ENCODE assay signal across 15 cellular contexts in genomic region chr14:22802860-22803562, GRCh38. TPM values are rescaled to one million over a fixed set of nuclear protein-coding genes. Genes with fewer than 3 reads are reported as not detected.
A peak's percentile ranks its signal among the peaks of the same experiment; 100 is the strongest.
DNase-seq lines count a peak whose midpoint lies in the region; ATAC-seq and TF ChIP-seq lines count a peak whose summit lies in the region.
"Had no signal": no experiment of that assay in that cellular context is flagged by ENCODE, and none has a peak within 500 bp of the region (broad histone marks: within the 10 kb centered on the region; RNA-seq: fewer than 3 reads in every experiment).

No MANE protein-coding gene starts in this region.

- peak overlapping the region in 1 of 8 donors; percentile 35 for H3K4me3 ChIP-seq in spleen
- H3K4me3 ChIP-seq: HAP-1, left lung had no signal

- H3K9me3 ChIP-seq in spleen, result no peaks in the 10 kb centered on the region
- H3K9me3 ChIP-seq: HAP-1, left lung had no signal

- peaks cover 2 to 91% (median 52%) of the 10 kb centered on the region in 6 donors for H3K4me1 ChIP-seq in spleen
- H3K4me1 ChIP-seq: HAP-1 had no signal

- peak; percentile 48 for ATAC-seq in GM18870 (IDR thresholded peaks at IDR 0.05; ENCODE audit: unreplicated experiment)
- ATAC-seq in GM21619 (IDR thresholded peaks at IDR 0.05; ENCODE audit: unreplicated experiment), result peak; percentile 46
- ATAC-seq in HG03280 (IDR thresholded peaks at IDR 0.05; ENCODE audit: unreplicated experiment), result peak; percentile 53
- ATAC-seq in GM19328 (IDR thresholded peaks at IDR 0.05; ENCODE audit: unreplicated experiment), result no peak
- ATAC-seq in T-cell (replicated peaks in 1 of 4), result no peak
- ATAC-seq: activated CD8-positive, alpha-beta T cell treated with anti-CD3 and anti-CD28 coated beads, Interleukin-2, amount 10 ng/mL, durations not matched to agents 7 days and 5 days; left lung; natural killer cell treated with Interleukin-12 subunit alpha and Interleukin-12 subunit beta and Interleukin-15 and Interleukin-18, amount 100 ng/mL, for 72 hours; stimulated activated naive CD8-positive, alpha-beta T cell treated with anti-CD3 and anti-CD28 coated beads, Interleukin-15, Interleukin-2, amounts not matched to agents 100 U/mL and 50 U/mL, for 24 hours had no signal

- no peak for TF ChIP-seq POLR2A in spleen (IDR thresholded peaks at IDR 0.05)

- H3K36me3 Mint-ChIP-seq in HFFc6 (ENCODE audit: low read depth) (no peaks in the 10 kb centered on the region), T-cell (no peaks in the 10 kb centered on the region)
- H3K36me3 Mint-ChIP-seq: natural killer cell treated with Interleukin-12 subunit alpha and Interleukin-12 subunit beta and Interleukin-15 and Interleukin-18, amount 100 ng/mL, for 72 hours had no signal

- H3K27ac Mint-ChIP-seq in HFFc6 (no peak overlapping the region), T-cell (no peak overlapping the region)
- H3K27ac Mint-ChIP-seq: activated CD8-positive, alpha-beta T cell treated with anti-CD3 and anti-CD28 coated beads, Interleukin-2, amount 10 ng/mL, durations not matched to agents 7 days and 5 days; natural killer cell treated with Interleukin-12 subunit alpha and Interleukin-12 subunit beta and Interleukin-15 and Interleukin-18, amount 100 ng/mL, for 72 hours had no signal

- H3K27me3 ChIP-seq in spleen (replicated peaks in 1 of 7), result no peaks in the 10 kb centered on the region
- H3K27me3 ChIP-seq: left lung had no signal

- POLR2A ChIA-PET in T-cell (lab: Charles Lee), result no interaction called here

- CTCF ChIA-PET in T-cell (lab: Charles Lee), result no interaction called here

- H3K4me1 Mint-ChIP-seq in HFFc6 (ENCODE audit: low read depth), result no peaks in the 10 kb centered on the region
- H3K4me1 Mint-ChIP-seq in T-cell, result no peaks in the 10 kb centered on the region

- TF ChIP-seq CTCF in spleen (IDR thresholded peaks at IDR 0.05 in 8 of 11, conservative IDR thresholded peaks at IDR 0.05 in 3 of 11) (no peak), HFFc6 (IDR thresholded peaks at IDR 0.05) (no peak)

- H3K27ac ChIP-seq in spleen, result peak overlapping the region in 5 of 8 donors; percentile 32 to 79 (median 62)
- H3K27ac ChIP-seq: left lung had no signal

- intact Hi-C loops in spleen (cut with DNase I; ENCODE audit: low total_unique reads), result no loop called here

- peak; percentile 51 for DNase-seq in spleen
- DNase-seq in HFFc6, result no peak
- no peak for DNase-seq in T-cell
- DNase-seq: activated CD8-positive, alpha-beta T cell treated with anti-CD3 and anti-CD28 coated beads, Interleukin-2, amount 10 ng/mL, durations not matched to agents 7 days and 5 days; left lung; NCI-H187 treated with DMSO at 0.1 percent for 48 hours; SHP77 treated with DMSO at 0.1 percent for 48 hours; stimulated activated CD4-positive, alpha-beta T cell treated with anti-CD3 and anti-CD28 coated beads, Interleukin-4, amount 100 ng/mL, for 24 hours; stimulated activated naive CD8-positive, alpha-beta T cell treated with anti-CD3 and anti-CD28 coated beads, Interleukin-15, Interleukin-2, amounts not matched to agents 100 U/mL and 50 U/mL, for 24 hours had no signal

- H3K36me3 ChIP-seq in spleen, result peaks cover 0 to 24% (median 0%) of the 10 kb centered on the region in 6 donors
- H3K36me3 ChIP-seq: HAP-1 had no signal

- H3K9me3 Mint-ChIP-seq in HFFc6 (no peaks in the 10 kb centered on the region), T-cell (no peaks in the 10 kb centered on the region)
- H3K9me3 Mint-ChIP-seq: natural killer cell treated with Interleukin-12 subunit alpha and Interleukin-12 subunit beta and Interleukin-15 and Interleukin-18, amount 100 ng/mL, for 72 hours had no signal

- H3K4me3 Mint-ChIP-seq in HFFc6 (no peak overlapping the region), T-cell (no peak overlapping the region)
- H3K4me3 Mint-ChIP-seq: activated CD8-positive, alpha-beta T cell treated with anti-CD3 and anti-CD28 coated beads, Interleukin-2, amount 10 ng/mL, durations not matched to agents 7 days and 5 days; natural killer cell treated with Interleukin-12 subunit alpha and Interleukin-12 subunit beta and Interleukin-15 and Interleukin-18, amount 100 ng/mL, for 72 hours had no signal

- peaks cover 25% of the 10 kb centered on the region for H3K27me3 Mint-ChIP-seq in HFFc6 (ENCODE audit: insufficient read depth)
- H3K27me3 Mint-ChIP-seq in T-cell, result peaks cover 27 to 30% of the 10 kb centered on the region in 2 donors

- 61 to 77% (median 75%) methylated on average over 12 of the region's 12 CpGs for WGBS in spleen, 5 donors

RNA-seq across cellular contexts. Expression of gene SLC7A7, which starts 12.2 kb away (rescaled TPM):
- total RNA-seq in spleen (100 to 1,000 TPM in 4 of 7 donors, 10 to 100 TPM in 3; 56.4 to 165 (median 112) TPM), T-cell (1 to 10 TPM in 2 of 5 donors, under 1 TPM in 2, not detected in 1; 0.75 to 1.8 (median 0.98) TPM)
- 10 to 100 TPM; 34.2 to 46.5 (median 35.3) TPM for polyA plus RNA-seq in spleen
- 1 to 10 TPM in 1 of 6 experiments, under 1 TPM in 5; 0.31 to 1.3 (median 0.56) TPM for total RNA-seq in HFFc6 (2021; fragmentation: NEBNext Ultra II Directional; extraction: Animal tissue kit (Norgen Biotek cat#: 25700))

RNA-seq across cellular contexts. Expression of gene MRPL52, which starts 26.7 kb away (rescaled TPM):
- total RNA-seq in spleen, result 100 to 1,000 TPM in 1 of 7 donors, 10 to 100 TPM in 6; 55.2 to 111 (median 62.8) TPM
- 100 to 1,000 TPM in 2 of 3 donors, 10 to 100 TPM in 1; 88.8 to 138 (median 137) TPM for polyA plus RNA-seq in spleen
- 100 to 1,000 TPM; 135 to 195 (median 167) TPM for total RNA-seq in HFFc6 (2021; fragmentation: NEBNext Ultra II Directional; extraction: Animal tissue kit (Norgen Biotek cat#: 25700))
- 10 to 100 TPM; 36.5 to 70.1 (median 62.2) TPM for total RNA-seq in T-cell

RNA-seq across cellular contexts. Expression of gene MMP14, which starts 33.4 kb away (rescaled TPM):
- 100 to 1,000 TPM in 1 of 7 donors, 10 to 100 TPM in 6; 42.6 to 126 (median 65.2) TPM for total RNA-seq in spleen
- 10 to 100 TPM in 2 of 3 donors, 1 to 10 TPM in 1; 6.6 to 30.8 (median 15.6) TPM for polyA plus RNA-seq in spleen
- 100 to 1,000 TPM; 284 to 322 (median 298) TPM for total RNA-seq in HFFc6 (2021; fragmentation: NEBNext Ultra II Directional; extraction: Animal tissue kit (Norgen Biotek cat#: 25700))
- total RNA-seq in T-cell, result 1 to 10 TPM; 1.9 to 3.7 (median 2.3) TPM

RNA-seq across cellular contexts. Expression of gene OXA1L, which starts 36.5 kb away (rescaled TPM):
- 100 to 1,000 TPM in 6 of 7 donors, 10 to 100 TPM in 1; 88.6 to 133 (median 110) TPM for total RNA-seq in spleen
- 100 to 1,000 TPM in 1 of 3 donors, 10 to 100 TPM in 2; 73.5 to 110 (median 96.2) TPM for polyA plus RNA-seq in spleen
- 100 to 1,000 TPM in 2 of 6 experiments, 10 to 100 TPM in 4; 87.1 to 108 (median 92.9) TPM for total RNA-seq in HFFc6 (2021; fragmentation: NEBNext Ultra II Directional; extraction: Animal tissue kit (Norgen Biotek cat#: 25700))
- total RNA-seq in T-cell, result 100 to 1,000 TPM; 130 to 152 (median 136) TPM

Comparison
In these comparisons a context has a peak if more than half of its experiments do, and no peak if none do; other contexts are left out.
1. ATAC-seq: peak in GM18870 (single experiment), GM21619 (single experiment) and HG03280 (single experiment); none in GM19328 (single experiment) and T-cell (0 of 4).
2. RNA of gene SLC7A7, which starts 12.2 kb away (total RNA-seq): 56.4 to 165 TPM in spleen; 0.75 to 1.8 TPM in T-cell and 0.31 to 1.3 TPM in HFFc6; every median in the first group is over 10 times any median in the second.
3. RNA of gene MMP14, which starts 33.4 kb away (total RNA-seq): 284 to 322 TPM in HFFc6 and 42.6 to 126 TPM in spleen; 1.9 to 3.7 TPM in T-cell; every median in the first group is over 4 times any median in the second.